14 cellular contexts compared by ENCODE assay signal in the genomic region with DNA sequence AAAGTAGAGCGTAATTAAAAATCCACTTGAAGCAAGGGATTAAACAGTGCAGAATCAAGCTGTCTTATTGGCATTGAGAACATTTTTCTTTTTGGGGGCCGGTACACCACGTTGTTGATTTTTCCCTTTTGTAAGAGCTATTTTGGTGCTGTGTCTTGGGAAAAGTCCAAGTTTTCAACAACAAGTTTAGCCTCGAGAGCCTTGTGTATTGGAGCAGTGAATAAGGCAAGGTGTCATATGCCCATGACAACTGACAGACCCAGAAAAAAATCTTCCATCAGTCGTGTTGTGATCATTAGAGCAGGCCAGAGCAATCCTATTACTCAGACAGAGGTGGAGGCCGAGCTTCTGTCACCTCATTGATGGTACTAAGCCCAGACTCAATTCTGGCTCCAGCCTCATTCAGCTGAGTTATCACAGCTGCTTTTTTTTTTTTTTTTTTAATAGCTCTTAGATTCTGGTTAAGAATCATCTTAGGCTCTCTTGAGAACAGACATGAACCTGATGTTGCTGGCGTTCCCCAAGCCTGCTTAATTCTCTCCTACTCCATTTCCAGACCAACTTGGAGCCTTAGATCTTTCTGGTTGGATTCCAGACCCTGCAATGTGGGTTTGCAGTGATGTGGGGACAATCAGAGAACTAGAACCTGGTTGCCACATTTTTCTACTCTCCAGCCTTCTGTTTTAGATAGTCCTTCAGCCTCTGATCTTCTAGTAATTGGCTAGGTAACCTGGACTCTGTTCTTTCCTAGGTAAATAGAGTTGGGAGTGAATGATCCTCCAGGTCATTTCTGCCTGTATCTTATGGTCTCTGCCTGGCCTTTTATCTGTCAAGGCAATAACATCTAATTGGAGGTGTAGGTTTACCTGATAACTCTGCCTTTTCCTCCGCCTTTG. TPM values are rescaled to one million over a fixed set of nuclear protein-coding genes. Genes with fewer than 3 reads are reported as not detected.
A peak's percentile ranks its signal among the peaks of the same experiment; 100 is the strongest.
DNase-seq lines count a peak whose midpoint lies in the region; ATAC-seq, FAIRE-seq and TF ChIP-seq lines count a peak whose summit lies in the region.
"Had no signal": no experiment of that assay in that cellular context is flagged by ENCODE, and none has a peak within 500 bp of the region (broad histone marks: within the 10 kb centered on the region; RNA-seq: fewer than 3 reads in every experiment).

No MANE protein-coding gene starts in this region.

- in situ Hi-C loops in HepG2 (cut with HindIII; ENCODE audit: extremely low pct_ligation_motif_present, low pct_unique_long_range_greater_than_20kb) = no loop called here

- H3K79me2 ChIP-seq in HepG2 (ENCODE audit: insufficient read depth, low read length) (no peaks in the 10 kb centered on the region), PC-9 (ENCODE audit: low read depth) (no peaks in the 10 kb centered on the region)

- TF ChIP-seq CTCF in HepG2 (CRISPR knock-in tag; IDR thresholded peaks at IDR 0.05) = no peak
- no peak for TF ChIP-seq CTCF in PC-9 (conservative IDR thresholded peaks at IDR 0.05)

- no peaks in the 10 kb centered on the region for H3K9me2 ChIP-seq in PC-9 (ENCODE audit: insufficient read depth)

- H3K27me3 ChIP-seq in HepG2 (ENCODE audit: control insufficient read depth in 1 of 2, insufficient read depth in 2 of 2, low read length in 2 of 2) (no peaks in the 10 kb centered on the region), PC-9 (ENCODE audit: insufficient read depth, low read depth) (no peaks in the 10 kb centered on the region)
- H3K27me3 ChIP-seq: SJSA1 had no signal

- CTCF ChIA-PET in HepG2 (lab: Yijun Ruan, JAX; ENCODE audit: low intra/inter-chr PET ratio, low total read pairs) = no interaction called here
- CTCF ChIA-PET in PC-9 (lab: Charles Lee) = interaction anchor here (0.5 kb wide), 1 partner anchor 150 kb away, joined by 5 read pairs; no protein-coding TSS in a partner anchor

- H3K4me2 ChIP-seq in HepG2 (ENCODE audit: low read depth, low read length) (peak overlapping the region; percentile 34), PC-9 (no peak overlapping the region)

- no peak for TF ChIP-seq POLR2A in HepG2 (IDR thresholded peaks at IDR 0.05; ENCODE audit: insufficient read depth in 1 of 2, low read depth in 2 of 2, low read length in 2 of 2)

- no peak for TF ChIP-seq RAD21 in HepG2 (CRISPR knock-in tag; IDR thresholded peaks at IDR 0.05)

- peak overlapping the region; percentile 7 for H3K27ac ChIP-seq in caudate nucleus (ENCODE audit: low read depth, low read length)
- H3K27ac ChIP-seq in HepG2 (ENCODE audit: extremely low read length, insufficient read depth, low read length) = peak overlapping the region; percentile 53
- H3K27ac ChIP-seq in PC-9 = no peak overlapping the region
- H3K27ac ChIP-seq: SJSA1 had no signal

- H3K9ac ChIP-seq in HepG2 (ENCODE audit: insufficient read depth, low read depth, low read length) = peak overlapping the region; percentile 15; the same call in 1 of the 2 replicates

- DNase-seq in NCI-H1105 treated with DMSO at 0.1 percent for 48 hours (lab: John Stamatoyannopoulos, UW) = peak; percentile 59
- no peak for DNase-seq in caudate nucleus (lab: John Stamatoyannopoulos, UW)
- peak; percentile 50 for DNase-seq in HepG2 (ENCODE audit: low spot score)
- peak; percentile 56 for DNase-seq in superior temporal gyrus (ENCODE audit: extremely low spot score)
- DNase-seq in PC-9 = no peak
- no peak for DNase-seq in KG1 (lab: John Stamatoyannopoulos, UW)
- DNase-seq in GF-D8 (lab: John Stamatoyannopoulos, UW) = no peak
- DNase-seq: natural killer cell; NCI-H526 treated with DMSO at 0.1 percent for 48 hours; stimulated activated CD8-positive, alpha-beta memory T cell treated with anti-CD3 and anti-CD28 coated beads, Interleukin-4, amount 100 ng/mL, for 48 hours had no signal

- no TSS peak for BruUV-seq in HepG2 (replicated peaks; lab: Mats Ljungman, UMichigan)
- BruUV-seq in PC-9 (replicated peaks; lab: Mats Ljungman, UMichigan) = no TSS peak

- H3K4me3 ChIP-seq in HepG2 (replicated peaks in 1 of 3; ENCODE audit: insufficient read depth in 1 of 3, low read depth in 2 of 3, low read length in 3 of 3) (no peak overlapping the region), PC-9 (no peak overlapping the region)
- H3K4me3 ChIP-seq: SJSA1 had no signal

- TF ChIP-seq EP300 in HepG2 (IDR thresholded peaks at IDR 0.05; ENCODE audit: low read depth in 2 of 2, low read length in 2 of 2) (peak in 1 of 2 experiments; percentile 63; a peak in 1 of 4 replicates), HepG2 (CRISPR knock-in tag; IDR thresholded peaks at IDR 0.05; ENCODE audit: borderline replicate concordance) (no peak)

- intact Hi-C loops in HepG2 (cut with micrococcal nuclease; ENCODE audit: unreplicated experiment) (no loop called here), PC-9 (cut with micrococcal nuclease; ENCODE audit: unreplicated experiment) (no loop called here)

- no peaks in the 10 kb centered on the region for H4K20me1 ChIP-seq in HepG2 (ENCODE audit: insufficient read depth, low read length)
- H4K20me1 ChIP-seq in PC-9 (ENCODE audit: insufficient read depth) = no peaks in the 10 kb centered on the region

- ATAC-seq in HepG2 = peak; percentile 86
- ATAC-seq in HG02981 (IDR thresholded peaks at IDR 0.05; ENCODE audit: unreplicated experiment) = no peak
- ATAC-seq: natural killer cell had no signal

- H3K4me1 ChIP-seq in HepG2 (ENCODE audit: insufficient read depth, low read length) (peaks cover 48% of the 10 kb centered on the region), PC-9 (replicated peaks; ENCODE audit: insufficient read depth) (no peaks in the 10 kb centered on the region)

- peaks cover 4% of the 10 kb centered on the region; the same call in 1 of the 2 replicates for H3F3A ChIP-seq in PC-9 (ENCODE audit: insufficient read depth, low read depth)

- no peaks in the 10 kb centered on the region for H3K36me3 ChIP-seq in HepG2 (replicated peaks in 1 of 2; ENCODE audit: control insufficient read depth in 1 of 2, insufficient read depth in 2 of 2, low read length in 2 of 2)
- no peaks in the 10 kb centered on the region for H3K36me3 ChIP-seq in PC-9 (ENCODE audit: low read depth)
- H3K36me3 ChIP-seq: SJSA1 had no signal

- H3K9me3 ChIP-seq in HepG2 (ENCODE audit: low read length) (no peaks in the 10 kb centered on the region), PC-9 (ENCODE audit: insufficient read depth, low read depth) (no peaks in the 10 kb centered on the region; the same call in 1 of the 2 replicates)
- H3K9me3 ChIP-seq: SJSA1 had no signal

- WGBS in HepG2 (ENCODE audit: low lambda C conversion rate) = 80% methylated on average over 8 of the region's 8 CpGs

- H2AFZ ChIP-seq in HepG2 (ENCODE audit: low read length) (no peak overlapping the region), PC-9 (no peak overlapping the region)

- POLR2A ChIA-PET in HepG2 (lab: Yijun Ruan, JAX) = interaction anchor here (0.7 kb wide), 1 partner anchor 20 kb away, joined by 4 read pairs; no protein-coding TSS in a partner anchor
- POLR2A ChIA-PET in PC-9 (lab: Charles Lee; ENCODE audit: unreplicated experiment) = interaction anchor here (0.6 kb wide), 2 partner anchors 48 to 123 kb away, joined by 10 read pairs; no protein-coding TSS in a partner anchor

- FAIRE-seq in HepG2 (lab: Jason Lieb, UNC) = peak; percentile 46

RNA-seq across cellular contexts. Expression of a gene that starts 43.2 kb away (rescaled TPM):
- total RNA-seq in HepG2 (2016; rRNA removed; fragmentation: Illumina TruSeq; extraction: Trizol) (1.3 and 4.3 TPM in 2 replicates), PC-9 (2021) (0.35 and 0.65 TPM in 2 replicates)
- 0.61 and 1.2 TPM in 2 replicates for total RNA-seq in HepG2 (2016; cell fraction: cytosol; rRNA removed; fragmentation: Illumina TruSeq; extraction: Trizol; ENCODE audit: low read depth)
- 1.2 and 3.9 TPM in 2 replicates for total RNA-seq in HepG2 (2016; cell fraction: insoluble cytoplasmic fraction; rRNA removed; fragmentation: Illumina TruSeq; extraction: Trizol)
- total RNA-seq in HepG2 (2016; cell fraction: membrane; rRNA removed; fragmentation: Illumina TruSeq; extraction: Trizol) = 0.93 and 1.2 TPM in 2 replicates
- 8.0 TPM in 2 replicates for total RNA-seq in HepG2 (2016; cell fraction: nucleus; rRNA removed; fragmentation: Illumina TruSeq; extraction: Trizol)
- polyA plus RNA-seq in HepG2 (2011; rRNA removed) = 0.81 and 0.98 TPM in 2 replicates
- 0.25 and 0.38 TPM in 2 replicates for polyA plus RNA-seq in HepG2 (2011; cell fraction: cytosol; rRNA removed)
- polyA plus RNA-seq in HepG2 (2011; cell fraction: nucleus; rRNA removed) = 1.4 and 1.8 TPM in 2 replicates
- 0.36 and 0.47 TPM in 2 replicates for polyA plus RNA-seq in HepG2 (2012)
- 0.59 and 0.72 TPM in 2 replicates for polyA plus RNA-seq in HepG2 (2016; cell fraction: cytosol; fragmentation: Illumina TruSeq; extraction: Trizol; ENCODE audit: low read depth)
- polyA plus RNA-seq in HepG2 (2016; cell fraction: insoluble cytoplasmic fraction; fragmentation: Illumina TruSeq; extraction: Trizol; ENCODE audit: low read depth) = 0.46 and 0.64 TPM in 2 replicates
- polyA plus RNA-seq in HepG2 (2016; cell fraction: membrane; fragmentation: Illumina TruSeq; extraction: Trizol; ENCODE audit: low read depth) = 0.55 and 0.64 TPM in 2 replicates
- 4.3 and 5.0 TPM in 2 replicates for polyA plus RNA-seq in HepG2 (2016; cell fraction: nucleus; fragmentation: Illumina TruSeq; extraction: Trizol; ENCODE audit: insufficient read depth, low read depth)
- 1.3 TPM in 1 of 2 replicates, not detected in the other for polyA minus RNA-seq in HepG2 (2011; rRNA and poly(A)+ RNA removed; ENCODE audit: low replicate concordance)
- polyA minus RNA-seq in HepG2 (2011; cell fraction: cytosol; rRNA and poly(A)+ RNA removed) = 0.59 and 0.62 TPM in 2 replicates
- 4.2 and 4.4 TPM in 2 replicates for polyA minus RNA-seq in HepG2 (2011; cell fraction: nucleus; rRNA and poly(A)+ RNA removed)
- total RNA-seq: G401, natural killer cell, SJSA1 had no signal
- polyA plus RNA-seq: BJ had no signal

RNA-seq across cellular contexts. Expression of a gene that starts 58.7 kb away (rescaled TPM):
- 45.9 and 68.1 TPM in 2 replicates for total RNA-seq in HepG2 (2016; rRNA removed; fragmentation: Illumina TruSeq; extraction: Trizol)
- total RNA-seq in HepG2 (2016; cell fraction: cytosol; rRNA removed; fragmentation: Illumina TruSeq; extraction: Trizol; ENCODE audit: low read depth) = 17.9 and 20.0 TPM in 2 replicates
- total RNA-seq in HepG2 (2016; cell fraction: insoluble cytoplasmic fraction; rRNA removed; fragmentation: Illumina TruSeq; extraction: Trizol) = 46.3 and 67.7 TPM in 2 replicates
- total RNA-seq in HepG2 (2016; cell fraction: membrane; rRNA removed; fragmentation: Illumina TruSeq; extraction: Trizol) = 26.9 and 31.4 TPM in 2 replicates
- 36.7 and 38.1 TPM in 2 replicates for total RNA-seq in HepG2 (2016; cell fraction: nucleus; rRNA removed; fragmentation: Illumina TruSeq; extraction: Trizol)
- 19.2 and 23.3 TPM in 2 replicates for polyA plus RNA-seq in HepG2 (2011; rRNA removed)
- polyA plus RNA-seq in HepG2 (2011; cell fraction: cytosol; rRNA removed) = 12.4 and 17.3 TPM in 2 replicates
- polyA plus RNA-seq in HepG2 (2011; cell fraction: nucleus; rRNA removed) = 7.7 and 8.8 TPM in 2 replicates
- 28.5 and 35.1 TPM in 2 replicates for polyA plus RNA-seq in HepG2 (2012)
- 14.9 and 15.4 TPM in 2 replicates for polyA plus RNA-seq in HepG2 (2016; cell fraction: cytosol; fragmentation: Illumina TruSeq; extraction: Trizol; ENCODE audit: low read depth)
- 84.0 and 86.1 TPM in 2 replicates for polyA plus RNA-seq in HepG2 (2016; cell fraction: insoluble cytoplasmic fraction; fragmentation: Illumina TruSeq; extraction: Trizol; ENCODE audit: low read depth)
- polyA plus RNA-seq in HepG2 (2016; cell fraction: membrane; fragmentation: Illumina TruSeq; extraction: Trizol; ENCODE audit: low read depth) = 22.7 and 26.5 TPM in 2 replicates
- 31.2 and 31.9 TPM in 2 replicates for polyA plus RNA-seq in HepG2 (2016; cell fraction: nucleus; fragmentation: Illumina TruSeq; extraction: Trizol; ENCODE audit: insufficient read depth, low read depth)
- 11.7 and 18.0 TPM in 2 replicates for polyA minus RNA-seq in HepG2 (2011; rRNA and poly(A)+ RNA removed; ENCODE audit: low replicate concordance)
- 13.3 and 13.4 TPM in 2 replicates for polyA minus RNA-seq in HepG2 (2011; cell fraction: cytosol; rRNA and poly(A)+ RNA removed)
- 27.8 and 32.3 TPM in 2 replicates for polyA minus RNA-seq in HepG2 (2011; cell fraction: nucleus; rRNA and poly(A)+ RNA removed)
- 37.5 and 50.2 TPM in 2 replicates for total RNA-seq in PC-9 (2021)

Comparison
In these comparisons a context has a peak if more than half of its experiments do, and no peak if none do; other contexts are left out.
1. DNase-seq: peak in NCI-H1105 treated with DMSO at 0.1 percent for 48 hours (single experiment), HepG2 (single experiment) and superior temporal gyrus (single experiment); none in caudate nucleus (0 of 61), PC-9 (0 of 2), KG1 (single experiment) and GF-D8 (single experiment).